ENCODE assay signal across 21 cellular contexts in genomic region chr2:69531186-69531585, GRCh38.
DNase-seq lines count a peak whose midpoint lies in the region; ATAC-seq, FAIRE-seq and TF ChIP-seq lines count a peak whose summit lies in the region.
"Had no signal": no experiment of that assay in that cellular context is flagged by ENCODE, and none has a peak within 500 bp of the region (broad histone marks: within the 10 kb centered on the region; RNA-seq: fewer than 3 reads in every experiment).

No MANE protein-coding gene starts in this region.

- CTCF ChIA-PET in activated naive CD4-positive, alpha-beta T cell treated with anti-CD3 and anti-CD28 coated beads for 36 hours (lab: Charles Lee), result no interaction called here

- TF ChIP-seq CTCF in natural killer cell (IDR thresholded peaks at IDR 0.05) (no peak), lower lobe of right lung (IDR thresholded peaks at IDR 0.05) (no peak)

- no peak for DNase-seq in activated naive CD4-positive, alpha-beta T cell treated with anti-CD3 and anti-CD28 coated beads for 36 hours
- no peak for DNase-seq in activated naive CD4-positive, alpha-beta T cell (lab: John Stamatoyannopoulos, UW)
- DNase-seq in natural killer cell (no peak), lower lobe of right lung (no peak), GOT3 (lab: John Stamatoyannopoulos, UW) (no peak)
- no peak for DNase-seq in natural killer cell treated with Interleukin-12 subunit alpha and Interleukin-12 subunit beta and Interleukin-15 and Interleukin-18, amount 100 ng/mL, for 72 hours (ENCODE audit: low spot score)
- no peak for DNase-seq in stimulated activated effector memory CD8-positive, alpha-beta T cell treated with anti-CD3 and anti-CD28 coated beads, Interleukin-12 subunit alpha, Interleukin-12 subunit beta, amount 100 ng/mL, for 72 hours (ENCODE audit: low spot score in 2 of 2)
- DNase-seq: 8988T; AML-193; CD4-positive, CD25-positive, alpha-beta regulatory T cell; COR-L47; DMS153; DMS79 treated with DMSO at 0.1 percent for 48 hours; EL; GM23248; H7 had no signal

- peaks cover 7% of the 10 kb centered on the region for H3K4me1 Mint-ChIP-seq in activated naive CD4-positive, alpha-beta T cell treated with anti-CD3 and anti-CD28 coated beads for 36 hours (ENCODE audit: low read depth)
- H3K4me1 Mint-ChIP-seq in natural killer cell, result peaks cover 13 to 28% of the 10 kb centered on the region in 2 donors
- peaks cover 10 to 12% of the 10 kb centered on the region in 2 donors for H3K4me1 Mint-ChIP-seq in natural killer cell treated with Interleukin-12 subunit alpha and Interleukin-12 subunit beta and Interleukin-15 and Interleukin-18, amount 100 ng/mL, for 72 hours (ENCODE audit: low read depth in 2 of 2)
- H3K4me1 Mint-ChIP-seq in stimulated activated effector memory CD8-positive, alpha-beta T cell treated with anti-CD3 and anti-CD28 coated beads, Interleukin-12 subunit alpha, Interleukin-12 subunit beta, amount 100 ng/mL, for 72 hours, result peaks cover 12% of the 10 kb centered on the region

- H3K4me1 ChIP-seq in lower lobe of right lung, result peaks cover 7% of the 10 kb centered on the region

- peak overlapping the region; percentile 27 for H3K27ac Mint-ChIP-seq in activated naive CD4-positive, alpha-beta T cell treated with anti-CD3 and anti-CD28 coated beads for 36 hours
- H3K27ac Mint-ChIP-seq in natural killer cell, result peak overlapping the region; percentile 27 to 76
- no peak overlapping the region for H3K27ac Mint-ChIP-seq in natural killer cell treated with Interleukin-12 subunit alpha and Interleukin-12 subunit beta and Interleukin-15 and Interleukin-18, amount 100 ng/mL, for 72 hours
- H3K27ac Mint-ChIP-seq in stimulated activated effector memory CD8-positive, alpha-beta T cell treated with anti-CD3 and anti-CD28 coated beads, Interleukin-12 subunit alpha, Interleukin-12 subunit beta, amount 100 ng/mL, for 72 hours, result peak overlapping the region; percentile 53

- FAIRE-seq in islet of Langerhans (lab: Jason Lieb, UNC), result peak; percentile 58
- FAIRE-seq: D721Med, G401.6, GM12891 had no signal

- H3K9me3 ChIP-seq in lower lobe of right lung, result peaks cover 10% of the 10 kb centered on the region

- intact Hi-C loops in activated naive CD4-positive, alpha-beta T cell treated with anti-CD3 and anti-CD28 coated beads for 36 hours (cut with micrococcal nuclease), result no loop called here
- intact Hi-C loops in natural killer cell (cut with micrococcal nuclease), result no loop called here
- intact Hi-C loops in lower lobe of right lung (cut with DNase I), result no loop called here

- no peak for ATAC-seq in natural killer cell
- no peak for ATAC-seq in natural killer cell treated with Interleukin-12 subunit alpha and Interleukin-12 subunit beta and Interleukin-15 and Interleukin-18, amount 100 ng/mL, for 72 hours
- ATAC-seq in stimulated activated effector memory CD8-positive, alpha-beta T cell treated with anti-CD3 and anti-CD28 coated beads, Interleukin-12 subunit alpha, Interleukin-12 subunit beta, amount 100 ng/mL, for 72 hours, result no peak
- no peak for ATAC-seq in lower lobe of right lung

- peaks cover 53% of the 10 kb centered on the region for H3K36me3 ChIP-seq in lower lobe of right lung

- peaks cover 6% of the 10 kb centered on the region for H3K9me3 Mint-ChIP-seq in activated naive CD4-positive, alpha-beta T cell treated with anti-CD3 and anti-CD28 coated beads for 36 hours
- H3K9me3 Mint-ChIP-seq in natural killer cell, result peaks cover 0 to 3% of the 10 kb centered on the region in 2 donors
- H3K9me3 Mint-ChIP-seq in natural killer cell treated with Interleukin-12 subunit alpha and Interleukin-12 subunit beta and Interleukin-15 and Interleukin-18, amount 100 ng/mL, for 72 hours, result peaks cover 3% of the 10 kb centered on the region
- H3K9me3 Mint-ChIP-seq in stimulated activated effector memory CD8-positive, alpha-beta T cell treated with anti-CD3 and anti-CD28 coated beads, Interleukin-12 subunit alpha, Interleukin-12 subunit beta, amount 100 ng/mL, for 72 hours, result no peaks in the 10 kb centered on the region

- no peak overlapping the region for H3K27ac ChIP-seq in lower lobe of right lung
- H3K27ac ChIP-seq: BLaER1 treated with 17β-estradiol and CSF1 and Interleukin-3, amounts not matched to agents 10 nM and 100 nM; GM23248 had no signal

- no peaks in the 10 kb centered on the region for H3K27me3 Mint-ChIP-seq in activated naive CD4-positive, alpha-beta T cell treated with anti-CD3 and anti-CD28 coated beads for 36 hours (ENCODE audit: low read depth)
- no peaks in the 10 kb centered on the region for H3K27me3 Mint-ChIP-seq in natural killer cell (ENCODE audit: low read depth in 2 of 2)
- no peaks in the 10 kb centered on the region for H3K27me3 Mint-ChIP-seq in natural killer cell treated with Interleukin-12 subunit alpha and Interleukin-12 subunit beta and Interleukin-15 and Interleukin-18, amount 100 ng/mL, for 72 hours
- H3K27me3 Mint-ChIP-seq: CD4-positive, CD25-positive, alpha-beta regulatory T cell had no signal

- no peak overlapping the region for H3K4me3 Mint-ChIP-seq in activated naive CD4-positive, alpha-beta T cell treated with anti-CD3 and anti-CD28 coated beads for 36 hours
- no peak overlapping the region for H3K4me3 Mint-ChIP-seq in natural killer cell
- no peak overlapping the region for H3K4me3 Mint-ChIP-seq in natural killer cell treated with Interleukin-12 subunit alpha and Interleukin-12 subunit beta and Interleukin-15 and Interleukin-18, amount 100 ng/mL, for 72 hours
- no peak overlapping the region for H3K4me3 Mint-ChIP-seq in stimulated activated effector memory CD8-positive, alpha-beta T cell treated with anti-CD3 and anti-CD28 coated beads, Interleukin-12 subunit alpha, Interleukin-12 subunit beta, amount 100 ng/mL, for 72 hours
- H3K4me3 Mint-ChIP-seq: CD4-positive, CD25-positive, alpha-beta regulatory T cell had no signal

- no peak overlapping the region for H3K4me3 ChIP-seq in lower lobe of right lung
- H3K4me3 ChIP-seq: BLaER1 treated with 17β-estradiol and CSF1 and Interleukin-3, amounts not matched to agents 10 nM and 100 nM; GM23248 had no signal

- no peaks in the 10 kb centered on the region for H3K27me3 ChIP-seq in lower lobe of right lung (ENCODE audit: low read depth)
- H3K27me3 ChIP-seq: BLaER1 treated with 17β-estradiol and CSF1 and Interleukin-3, amounts not matched to agents 10 nM and 100 nM had no signal

- H3K36me3 Mint-ChIP-seq in activated naive CD4-positive, alpha-beta T cell treated with anti-CD3 and anti-CD28 coated beads for 36 hours (ENCODE audit: low read depth), result peaks cover 28% of the 10 kb centered on the region
- peaks cover 36% of the 10 kb centered on the region for H3K36me3 Mint-ChIP-seq in natural killer cell
- peaks cover 41% of the 10 kb centered on the region for H3K36me3 Mint-ChIP-seq in natural killer cell treated with Interleukin-12 subunit alpha and Interleukin-12 subunit beta and Interleukin-15 and Interleukin-18, amount 100 ng/mL, for 72 hours
- H3K36me3 Mint-ChIP-seq in stimulated activated effector memory CD8-positive, alpha-beta T cell treated with anti-CD3 and anti-CD28 coated beads, Interleukin-12 subunit alpha, Interleukin-12 subunit beta, amount 100 ng/mL, for 72 hours, result peaks cover 89% of the 10 kb centered on the region

Comparison
In these comparisons a context has a peak if more than half of its experiments do, and no peak if none do; other contexts are left out.
1. H3K27ac Mint-ChIP-seq: peak in activated naive CD4-positive, alpha-beta T cell treated with anti-CD3 and anti-CD28 coated beads for 36 hours (single experiment), natural killer cell (2 of 2) and stimulated activated effector memory CD8-positive, alpha-beta T cell treated with anti-CD3 and anti-CD28 coated beads, Interleukin-12 subunit alpha, Interleukin-12 subunit beta, amount 100 ng/mL, for 72 hours (single experiment); none in natural killer cell treated with Interleukin-12 subunit alpha and Interleukin-12 subunit beta and Interleukin-15 and Interleukin-18, amount 100 ng/mL, for 72 hours (0 of 2).